In the genomic region with DNA sequence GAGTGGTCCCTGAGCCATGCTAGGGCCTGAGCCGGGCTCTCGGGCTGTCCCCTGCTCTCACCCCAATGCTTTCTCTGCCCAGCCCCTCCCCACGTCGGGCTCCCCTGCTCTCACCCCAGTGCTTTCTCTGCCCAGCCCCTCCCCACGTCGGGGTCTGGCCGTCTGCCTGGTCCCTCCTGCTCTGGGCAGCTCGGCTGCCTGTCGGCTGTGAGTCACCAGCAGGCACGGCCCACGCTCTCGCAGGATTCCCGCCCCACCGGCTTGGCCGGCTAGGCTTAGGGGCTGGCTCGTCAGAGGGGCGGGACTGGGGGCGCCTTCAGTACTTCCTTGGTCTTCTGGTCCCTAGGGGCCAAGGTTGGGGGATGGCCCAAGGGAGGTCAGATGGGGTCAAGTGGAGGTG, we compare ENCODE assay signal across 9 cellular contexts. TPM values are rescaled to one million over a fixed set of nuclear protein-coding genes. Genes with fewer than 3 reads are reported as not detected.
DNase-seq lines count a peak whose midpoint lies in the region; ATAC-seq and TF ChIP-seq lines count a peak whose summit lies in the region.
"Had no signal": no experiment of that assay in that cellular context is flagged by ENCODE, and none has a peak within 500 bp of the region (broad histone marks: within the 10 kb centered on the region; RNA-seq: fewer than 3 reads in every experiment).

No MANE protein-coding gene starts in this region.

- peaks cover 15% of the 10 kb centered on the region for H3F3A ChIP-seq in neural progenitor cell (ENCODE audit: low read depth)

- H3K79me2 ChIP-seq in neural progenitor cell (ENCODE audit: low read depth) = no peaks in the 10 kb centered on the region

- H3K36me3 ChIP-seq in MG63 (no peaks in the 10 kb centered on the region; the same call in 1 of the 2 replicates), thyroid gland (no peaks in the 10 kb centered on the region), neural progenitor cell (no peaks in the 10 kb centered on the region)

- H3K9me3 ChIP-seq in MG63 = peaks cover 2% of the 10 kb centered on the region
- H3K9me3 ChIP-seq in thyroid gland = no peaks in the 10 kb centered on the region
- H3K9me3 ChIP-seq in neural progenitor cell (ENCODE audit: low read depth) = no peaks in the 10 kb centered on the region

- H3K27me3 ChIP-seq in MG63 = no peaks in the 10 kb centered on the region
- H3K27me3 ChIP-seq in thyroid gland = no peaks in the 10 kb centered on the region
- peaks cover 32% of the 10 kb centered on the region for H3K27me3 ChIP-seq in neural progenitor cell

- no peak overlapping the region for H3K27ac Mint-ChIP-seq in neural progenitor cell

- H3K36me3 Mint-ChIP-seq in neural progenitor cell = no peaks in the 10 kb centered on the region

- H3K27me3 Mint-ChIP-seq in neural progenitor cell (ENCODE audit: insufficient read depth, low read depth) = peaks cover 6% of the 10 kb centered on the region

- DNase-seq in MG63 (peak; percentile 87), left kidney (ENCODE audit: low read depth, low spot score) (peak; percentile 53), thyroid gland (peak; percentile 81 to 82), COR-L47 (lab: John Stamatoyannopoulos, UW) (no peak), neural progenitor cell (ENCODE audit: low spot score) (no peak), NCI-H2171 treated with DMSO at 0.1 percent for 48 hours (lab: John Stamatoyannopoulos, UW) (no peak)
- DNase-seq: MV-4-11 had no signal

- no peak for ATAC-seq in GM21529 (IDR thresholded peaks at IDR 0.05; ENCODE audit: unreplicated experiment)

- intact Hi-C loops in thyroid gland (cut with DNase I) = no loop called here

- no peak for TF ChIP-seq POLR2A in thyroid gland (IDR thresholded peaks at IDR 0.05)

- no peak overlapping the region for H2AFZ ChIP-seq in neural progenitor cell (replicated peaks)

- H3K4me1 ChIP-seq in thyroid gland = peaks cover 22 to 28% of the 10 kb centered on the region in 2 donors
- H3K4me1 ChIP-seq in neural progenitor cell = peaks cover 10% of the 10 kb centered on the region

- peak overlapping the region; percentile 79 for H3K27ac ChIP-seq in cingulate gyrus (ENCODE audit: low read depth, low read length)
- no peak overlapping the region for H3K27ac ChIP-seq in thyroid gland
- H3K27ac ChIP-seq in neural progenitor cell = no peak overlapping the region

- peaks cover 8% of the 10 kb centered on the region for H3K4me1 Mint-ChIP-seq in neural progenitor cell

- H3K4me2 ChIP-seq in neural progenitor cell = no peak overlapping the region

- H3K4me3 ChIP-seq in MG63 (no peak overlapping the region), thyroid gland (replicated peaks in 1 of 3) (no peak overlapping the region), neural progenitor cell (no peak overlapping the region)

- TF ChIP-seq CTCF in thyroid gland (IDR thresholded peaks at IDR 0.05) = no peak
- no peak for TF ChIP-seq CTCF in neural progenitor cell (IDR thresholded peaks at IDR 0.05)

- H3K9me3 Mint-ChIP-seq in neural progenitor cell = peaks cover 8% of the 10 kb centered on the region

- H4K20me1 ChIP-seq in neural progenitor cell (ENCODE audit: low read depth) = peaks cover 6% of the 10 kb centered on the region

- H3K4me3 Mint-ChIP-seq in neural progenitor cell = no peak overlapping the region

- 19 to 39% methylated on average over 9 to 10 of the region's 18 CpGs for WGBS in thyroid gland, 2 donors

- H3K9ac ChIP-seq in neural progenitor cell = no peak overlapping the region

RNA-seq across cellular contexts. Expression of a gene that starts 3.3 kb away (rescaled TPM):
- total RNA-seq in MG63 (2014; rRNA removed; shearing (Covaris generic); ENCODE audit: low replicate concordance) = 1.6 and 6.8 TPM in 2 replicates
- total RNA-seq in thyroid gland (10 to 100 TPM; 22.2 to 32.1 (median 27.0) TPM), neural progenitor cell (ENCODE audit: low replicate concordance) (2.0 and 5.5 TPM in 2 replicates)

RNA-seq across cellular contexts. Expression of a gene that starts 53.4 kb away (rescaled TPM):
- total RNA-seq in MG63 (2014; rRNA removed; shearing (Covaris generic); ENCODE audit: low replicate concordance) = 176 and 432 TPM in 2 replicates
- total RNA-seq in thyroid gland (100 to 1,000 TPM; 236 to 364 (median 266) TPM), neural progenitor cell (ENCODE audit: low replicate concordance) (164 and 378 TPM in 2 replicates)

Comparison
In these comparisons a context has a peak if more than half of its experiments do, and no peak if none do; other contexts are left out.
1. DNase-seq: peak in MG63 (single experiment), left kidney (single experiment) and thyroid gland (2 of 2); none in COR-L47 (single experiment), neural progenitor cell (single experiment) and NCI-H2171 treated with DMSO at 0.1 percent for 48 hours (single experiment).